In the genomic region with DNA sequence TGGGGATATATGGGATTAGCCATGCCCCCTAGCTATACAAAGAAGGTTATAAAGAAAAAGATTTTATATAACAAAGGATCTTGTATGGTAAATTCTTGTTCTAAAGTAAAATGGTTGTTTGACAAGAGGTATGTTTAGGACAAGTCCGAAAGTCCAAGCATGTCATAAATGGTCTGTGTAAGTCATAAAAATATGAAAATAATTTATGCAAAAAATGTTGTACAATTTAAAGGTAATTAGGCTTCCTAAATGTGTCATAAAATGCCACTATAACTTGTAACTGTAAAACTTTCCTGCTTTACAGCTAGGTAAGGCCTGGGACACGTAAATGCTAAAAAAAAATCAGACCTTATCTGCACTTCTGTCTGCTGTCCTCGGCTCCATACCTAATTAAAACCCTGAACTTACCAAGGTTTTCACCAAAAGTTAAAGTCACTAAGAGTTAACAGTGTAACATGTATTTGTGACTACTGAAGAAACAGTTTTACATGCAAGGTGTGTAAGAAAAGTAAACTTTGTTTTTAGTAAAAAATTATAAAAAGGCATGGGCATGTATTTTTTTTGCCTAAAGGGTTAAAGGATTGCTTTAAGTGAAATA, we compare ENCODE assay signal across 13 cellular contexts.
A peak's percentile ranks its signal among the peaks of the same experiment; 100 is the strongest.
DNase-seq lines count a peak whose midpoint lies in the region; ATAC-seq and TF ChIP-seq lines count a peak whose summit lies in the region.
"Had no signal": no experiment of that assay in that cellular context is flagged by ENCODE, and none has a peak within 500 bp of the region (broad histone marks: within the 10 kb centered on the region; RNA-seq: fewer than 3 reads in every experiment).

No MANE protein-coding gene starts in this region.

- H3K36me3 ChIP-seq in adipocyte (ENCODE audit: control insufficient read depth, insufficient read depth, low read length, severe bottlenecking), result no peaks in the 10 kb centered on the region
- H3K36me3 ChIP-seq: gastroesophageal sphincter, prostate gland had no signal

- H3K4me3 ChIP-seq in adipocyte (ENCODE audit: low read length) (no peak overlapping the region), dorsolateral prefrontal cortex (no peak overlapping the region)
- H3K4me3 ChIP-seq: gastroesophageal sphincter, prostate gland had no signal

- TF ChIP-seq CTCF in dorsolateral prefrontal cortex (IDR thresholded peaks at IDR 0.05 in 54 of 56, conservative IDR thresholded peaks at IDR 0.05 in 2 of 56; ENCODE audit: low read depth in 1 of 56, partially characterized antibody in 56 of 56), result no peak

- DNase-seq in NCI-H2196 (lab: John Stamatoyannopoulos, UW; ENCODE audit: unreplicated experiment), result peak; percentile 10
- DNase-seq in NCI-H2196 treated with DMSO at 0.1 percent for 48 hours (lab: John Stamatoyannopoulos, UW; ENCODE audit: unreplicated experiment), result no peak
- peak; percentile 51 for DNase-seq in KBM-7
- peak; percentile 6 for DNase-seq in adipocyte (ENCODE audit: low read depth)
- DNase-seq in iris pigment epithelial cell (ENCODE audit: low read depth), result peak; percentile 36
- no peak for DNase-seq in dorsolateral prefrontal cortex
- DNase-seq: activated CD4-positive, alpha-beta T cell treated with anti-CD3 and anti-CD28 coated beads for 4 hours; activated T-cell treated with anti-CD3 and anti-CD28 coated beads, Interleukin-2, amount 50 U/mL, for 72 hours; NCI-H2029 had no signal

- ATAC-seq in HG03378 (IDR thresholded peaks at IDR 0.05; ENCODE audit: unreplicated experiment), result no peak
- no peak for ATAC-seq in HG02763 (IDR thresholded peaks at IDR 0.05; ENCODE audit: unreplicated experiment)
- ATAC-seq: activated T-cell treated with anti-CD3 and anti-CD28 coated beads, Interleukin-2, amount 50 U/mL, for 72 hours; gastroesophageal sphincter had no signal

- in situ Hi-C loops in KBM-7 (cut with MboI; ENCODE audit: low pct_unique_long_range_greater_than_20kb, low sequenced_read_pairs), result no loop called here

- peaks cover 3% of the 10 kb centered on the region for H3K4me1 ChIP-seq in adipocyte (ENCODE audit: control insufficient read depth, insufficient read depth, low read length)
- H3K4me1 ChIP-seq: gastroesophageal sphincter, prostate gland had no signal

- no peak overlapping the region for H3K27ac ChIP-seq in dorsolateral prefrontal cortex
- H3K27ac ChIP-seq: gastroesophageal sphincter, prostate gland had no signal

- intact Hi-C loops in dorsolateral prefrontal cortex (cut with DNase I), result no loop called here

- peaks cover 54% of the 10 kb centered on the region for H3K9me3 ChIP-seq in adipocyte (ENCODE audit: control insufficient read depth, low read length)
- H3K9me3 ChIP-seq: prostate gland had no signal

- H3K9ac ChIP-seq in adipocyte (ENCODE audit: low read length), result no peak overlapping the region

- H3K27me3 ChIP-seq in adipocyte (replicated peaks; ENCODE audit: control insufficient read depth, insufficient read depth, low read length) (no peaks in the 10 kb centered on the region), dorsolateral prefrontal cortex (no peaks in the 10 kb centered on the region)
- H3K27me3 ChIP-seq: gastroesophageal sphincter had no signal

Comparison
In these comparisons a context has a peak if more than half of its experiments do, and no peak if none do; other contexts are left out.
1. DNase-seq: peak in NCI-H2196 (single experiment), KBM-7 (single experiment), adipocyte (single experiment) and iris pigment epithelial cell (single experiment); none in NCI-H2196 treated with DMSO at 0.1 percent for 48 hours (single experiment) and dorsolateral prefrontal cortex (0 of 10).